In genomic region chr5:174327317-174327864, GRCh38 we compare ENCODE assay signal across 8 cellular contexts.
A peak's percentile ranks its signal among the peaks of the same experiment; 100 is the strongest.
DNase-seq lines count a peak whose midpoint lies in the region; ATAC-seq and TF ChIP-seq lines count a peak whose summit lies in the region.

No MANE protein-coding gene starts in this region.

- no peak overlapping the region for H2AFZ ChIP-seq in neural cell (ENCODE audit: low read depth, low read length)

- TF ChIP-seq CTCF in neural cell (IDR thresholded peaks at IDR 0.05; ENCODE audit: poor library complexity, severe bottlenecking): peak; percentile 61

- CTCF ChIA-PET in HEK293T (lab: Yijun Ruan, JAX): interaction anchor here (0.5 to 1.2 kb wide), 13 partner anchors 8 to 412 kb away, joined by 3 to 9 read pairs (median 3); no protein-coding TSS in a partner anchor

- no peaks in the 10 kb centered on the region for H3K36me3 Mint-ChIP-seq in immature natural killer cell

- H3K36me3 ChIP-seq in neural cell (ENCODE audit: insufficient read depth, low read length): no peaks in the 10 kb centered on the region

- H3K9me3 ChIP-seq in neural cell (ENCODE audit: low read length): no peaks in the 10 kb centered on the region

- TF ChIP-seq EP300 in neural cell (conservative IDR thresholded peaks at IDR 0.05; ENCODE audit: poor library complexity, severe bottlenecking): no peak

- no peaks in the 10 kb centered on the region for H3K4me1 Mint-ChIP-seq in immature natural killer cell

- H3K27ac Mint-ChIP-seq in immature natural killer cell: no peak overlapping the region

- POLR2A ChIA-PET in HEK293T (lab: Yijun Ruan, JAX): interaction anchor here (1.5 kb wide), 1 partner anchor 10 kb away, joined by 4 read pairs; no protein-coding TSS in a partner anchor

- H3K9me3 Mint-ChIP-seq in immature natural killer cell: no peaks in the 10 kb centered on the region

- DNase-seq in Daoy (ENCODE audit: low read depth) (peak; percentile 92), HEK293T (ENCODE audit: extremely low spot score) (peak; percentile 97), NCI-H345 treated with DMSO at 0.1 percent for 48 hours (lab: John Stamatoyannopoulos, UW; ENCODE audit: unreplicated experiment) (peak; percentile 64), erythroblast (lab: John Stamatoyannopoulos, UW) (peak; percentile 70 to 84), immature natural killer cell (no peak)
- peak; percentile 14 for DNase-seq in activated CD4-positive, alpha-beta T cell treated with anti-CD3 and anti-CD28 coated beads for 4 hours

- no peaks in the 10 kb centered on the region for H3K9me2 ChIP-seq in neural cell (ENCODE audit: insufficient read depth, low read length)

- H3K27ac ChIP-seq in neural cell (ENCODE audit: low read length): no peak overlapping the region

- H3K79me2 ChIP-seq in neural cell (replicated peaks; ENCODE audit: insufficient read depth, low read length): no peaks in the 10 kb centered on the region

- no peaks in the 10 kb centered on the region for H3F3A ChIP-seq in neural cell (ENCODE audit: insufficient read depth, low read length, poor library complexity, severe bottlenecking)

- H3K4me3 Mint-ChIP-seq in immature natural killer cell: no peak overlapping the region

- no peaks in the 10 kb centered on the region for H3K27me3 ChIP-seq in neural cell (ENCODE audit: insufficient read depth, low read depth, low read length)

- no peak for ATAC-seq in GM18505 (IDR thresholded peaks at IDR 0.05; ENCODE audit: unreplicated experiment)

- no peak overlapping the region for H3K4me2 ChIP-seq in neural cell (ENCODE audit: low read length)

- peaks cover 3 to 7% (median 4%) of the 10 kb centered on the region in 3 donors for H3K27me3 Mint-ChIP-seq in immature natural killer cell (ENCODE audit: low read depth in 3 of 3)

- H3K9ac ChIP-seq in neural cell (ENCODE audit: low read length): no peak overlapping the region

- TF ChIP-seq POLR2A in erythroblast (IDR thresholded peaks at IDR 0.05; ENCODE audit: low read length) (no peak), GM18505 (IDR thresholded peaks at IDR 0.05; ENCODE audit: borderline replicate concordance, extremely low read depth, insufficient read depth, insufficient read length) (no peak)

- H3K4me3 ChIP-seq in neural cell (ENCODE audit: low read length): no peak overlapping the region

- H4K20me1 ChIP-seq in neural cell (ENCODE audit: insufficient read depth): no peaks in the 10 kb centered on the region

- TF ChIP-seq RAD21 in neural cell (conservative IDR thresholded peaks at IDR 0.05): peak; percentile 50

TF ChIP-seq in HEK293T, 16 proteins besides CTCF, POLR2A, EP300 and RAD21:
- TF ChIP-seq TARDBP (IDR thresholded peaks at IDR 0.05) (no peak), FOXA1 (IDR thresholded peaks at IDR 0.05) (no peak), ARNT (IDR thresholded peaks at IDR 0.05) (peak; percentile 61; the same call in 1 of the 2 replicates), PKNOX1 (IDR thresholded peaks at IDR 0.05) (peak; percentile 94), FOXM1 (IDR thresholded peaks at IDR 0.05; ENCODE audit: borderline replicate concordance) (no peak), CTBP1 (IDR thresholded peaks at IDR 0.05; ENCODE audit: borderline replicate concordance) (peak; percentile 80; the same call in 1 of the 2 replicates), SP1 (IDR thresholded peaks at IDR 0.05) (no peak), ZNF384 (IDR thresholded peaks at IDR 0.05) (peak; percentile 75), NFRKB (IDR thresholded peaks at IDR 0.05) (no peak), ELF4 (IDR thresholded peaks at IDR 0.05) (no peak), BHLHE40 (IDR thresholded peaks at IDR 0.05; ENCODE audit: borderline replicate concordance) (no peak), LEF1 (IDR thresholded peaks at IDR 0.05; ENCODE audit: borderline replicate concordance) (peak; percentile 76; the same call in 1 of the 2 replicates)
TF ChIP-seq in HEK293T: peak in this region for 5.

TF ChIP-seq in neural cell, 6 proteins besides CTCF, POLR2A, EP300 and RAD21:
- TF ChIP-seq EZH2 (IDR thresholded peaks at IDR 0.05; ENCODE audit: borderline replicate concordance, insufficient read depth, low read length, poor library complexity, severe bottlenecking) (no peak), TAF1 (IDR thresholded peaks at IDR 0.05; ENCODE audit: low read depth) (no peak), SMC3 (conservative IDR thresholded peaks at IDR 0.05; ENCODE audit: poor library complexity) (peak; percentile 51), MXI1 (conservative IDR thresholded peaks at IDR 0.05; ENCODE audit: poor library complexity, severe bottlenecking) (no peak)
TF ChIP-seq in neural cell: peak in this region for 1.

Comparison
In these comparisons a context has a peak if more than half of its experiments do, and no peak if none do; other contexts are left out.
1. DNase-seq: peak in Daoy (single experiment), HEK293T (single experiment), NCI-H345 treated with DMSO at 0.1 percent for 48 hours (single experiment), activated CD4-positive, alpha-beta T cell treated with anti-CD3 and anti-CD28 coated beads for 4 hours (2 of 2) and erythroblast (2 of 2); none in immature natural killer cell (0 of 3).